Comparison of ENCODE assay signal across 18 cellular contexts in the genomic region with DNA sequence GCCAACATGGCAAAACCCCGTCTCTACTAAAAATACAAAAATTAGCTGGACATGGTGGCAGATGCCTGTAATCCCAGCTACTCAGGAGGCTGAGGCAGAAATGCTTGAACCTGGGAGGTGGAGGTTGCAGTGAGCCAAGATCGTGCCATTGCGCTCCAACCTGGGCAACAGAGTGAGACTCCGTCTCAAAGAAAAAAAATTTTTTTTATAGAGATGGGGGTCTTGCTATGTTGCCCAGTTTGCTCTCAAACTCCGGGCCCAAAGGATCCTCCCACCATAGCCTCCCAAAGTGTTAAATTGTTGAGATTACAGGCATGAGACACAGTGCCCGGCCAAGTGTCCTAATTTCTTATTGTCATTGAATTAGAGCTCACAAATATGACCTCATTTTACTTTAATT. TPM values are rescaled to one million over a fixed set of nuclear protein-coding genes. Genes with fewer than 3 reads are reported as not detected.
"Had no signal": no experiment of that assay in that cellular context is flagged by ENCODE, and none has a peak within 500 bp of the region (broad histone marks: within the 10 kb centered on the region; RNA-seq: fewer than 3 reads in every experiment).

No MANE protein-coding gene starts in this region.

RNA-seq across cellular contexts. Expression of a gene that starts 15.3 kb away (rescaled TPM):
- total RNA-seq: ascending aorta, body of pancreas, breast epithelium, bronchial epithelial cell, cardiac muscle cell, cerebellum had no signal

RNA-seq across cellular contexts. Expression of a gene that starts 17.2 kb away (rescaled TPM):
- total RNA-seq: activated naive CD4-positive, alpha-beta T cell treated with anti-CD3 and anti-CD28 coated beads for 36 hours; activated naive CD4-positive, alpha-beta T cell treated with anti-CD3 and anti-CD28 coated beads, Interleukin-2, amount 50 U/mL, for 72 hours; activated naive CD8-positive, alpha-beta T cell treated with anti-CD3 and anti-CD28 coated beads for 36 hours; activated naive CD8-positive, alpha-beta T cell treated with anti-CD3 and anti-CD28 coated beads, Interleukin-2, amount 10 ng/mL, durations not matched to agents 7 days and 5 days; activated T-cell treated with anti-CD3 and anti-CD28 coated beads, Interleukin-2, amount 50 U/mL, for 4 hours; activated T-cell treated with anti-CD3 and anti-CD28 coated beads, Interleukin-2, amount 50 U/mL, for 72 hours; activated T-helper 1 cell treated with anti-CD3 and anti-CD28 coated beads, Interleukin-12 subunit alpha, Interleukin-12 subunit beta, Interleukin-2, Interleukin-4 antibody, amounts not matched to agents 30 ng/mL and 10 ng/mL and 1 ng/mL, durations not matched to agents 14 hours and 24 hours and 36 hours; activated T-helper 17 cell treated with anti-CD3 and anti-CD28 coated beads, Interleukin-2, amount 50 U/mL, for 72 hours; activated T-helper 2 cell treated with anti-CD3 and anti-CD28 coated beads, Interferon-gamma antibody, Interleukin-2, Interleukin-4, amounts not matched to agents 10 μg/mL and 5 μg/mL and 100 μg/mL, durations not matched to agents 14 hours and 24 hours and 36 hours; aorta; ascending aorta; breast epithelium; bronchial epithelial cell; cardiac muscle cell; cardiac septum; chondrocyte had no signal
- polyA plus RNA-seq: cardiac muscle cell had no signal
